Comparison of ENCODE assay signal across 8 cellular contexts in the genomic region with DNA sequence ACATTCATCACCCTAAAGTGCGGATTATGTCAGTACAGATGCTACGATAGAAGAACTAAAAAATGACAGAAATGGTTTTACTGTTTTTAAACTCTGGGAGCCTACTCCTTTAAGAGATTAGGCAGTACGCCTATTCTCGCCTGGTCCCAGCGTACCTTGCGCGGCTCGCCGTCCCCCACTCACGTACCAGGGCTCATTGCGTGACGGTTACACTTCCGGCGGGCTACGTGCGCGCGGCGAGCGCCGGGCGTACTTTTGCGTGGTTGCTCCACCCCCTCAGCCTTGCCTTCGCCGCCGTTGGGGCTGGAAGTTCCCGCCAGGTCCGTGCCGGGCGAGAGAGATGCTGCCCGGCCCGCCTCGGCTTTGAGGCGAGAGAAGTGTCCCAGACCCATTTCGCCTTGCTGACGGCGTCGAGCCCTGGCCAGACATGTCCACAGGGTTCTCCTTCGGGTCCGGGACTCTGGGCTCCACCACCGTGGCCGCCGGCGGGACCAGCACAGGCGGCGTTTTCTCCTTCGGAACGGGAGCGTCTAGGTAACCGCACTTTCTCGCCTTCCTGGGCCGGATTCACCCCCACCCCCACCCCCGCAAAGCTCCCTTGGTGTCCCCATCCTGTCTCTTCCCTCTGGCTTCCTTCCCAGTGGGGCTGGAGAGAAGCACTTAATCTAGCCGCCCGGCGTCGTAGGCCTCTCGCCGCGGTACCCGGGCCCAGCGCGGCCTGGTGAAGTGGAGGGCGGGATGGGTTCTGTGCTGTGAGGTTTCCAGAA. TPM values are rescaled to one million over a fixed set of nuclear protein-coding genes. Genes with fewer than 3 reads are reported as not detected.
DNase-seq lines count a peak whose midpoint lies in the region; ATAC-seq and TF ChIP-seq lines count a peak whose summit lies in the region.

A gene with protein sequence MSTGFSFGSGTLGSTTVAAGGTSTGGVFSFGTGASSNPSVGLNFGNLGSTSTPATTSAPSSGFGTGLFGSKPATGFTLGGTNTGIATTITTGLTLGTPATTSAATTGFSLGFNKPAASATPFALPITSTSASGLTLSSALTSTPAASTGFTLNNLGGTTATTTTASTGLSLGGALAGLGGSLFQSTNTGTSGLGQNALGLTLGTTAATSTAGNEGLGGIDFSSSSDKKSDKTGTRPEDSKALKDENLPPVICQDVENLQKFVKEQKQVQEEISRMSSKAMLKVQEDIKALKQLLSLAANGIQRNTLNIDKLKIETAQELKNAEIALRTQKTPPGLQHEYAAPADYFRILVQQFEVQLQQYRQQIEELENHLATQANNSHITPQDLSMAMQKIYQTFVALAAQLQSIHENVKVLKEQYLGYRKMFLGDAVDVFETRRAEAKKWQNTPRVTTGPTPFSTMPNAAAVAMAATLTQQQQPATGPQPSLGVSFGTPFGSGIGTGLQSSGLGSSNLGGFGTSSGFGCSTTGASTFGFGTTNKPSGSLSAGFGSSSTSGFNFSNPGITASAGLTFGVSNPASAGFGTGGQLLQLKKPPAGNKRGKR (plus strand): TSS at position 279 of the 767 bp plus-strand sequence. CDS start 149 bp downstream, at position 428.

- H3K27me3 ChIP-seq in thymus (ENCODE audit: control insufficient read depth, insufficient read depth), result no peaks in the 10 kb centered on the region

- intact Hi-C loops in head of caudate nucleus (cut with DNase I), result no loop called here

- peak within 1 kb of the TSS; percentile 92 for H3K27ac Mint-ChIP-seq in osteocyte (ENCODE audit: unreplicated experiment)

- DNase-seq in GM12864 (ENCODE audit: low read depth) (peak; percentile 86), NCI-H1417 (lab: John Stamatoyannopoulos, UW) (peak; percentile 86 to 92 (median 91)), SW 1271 (lab: John Stamatoyannopoulos, UW) (peak; percentile 76 to 87), head of caudate nucleus (peak; percentile 93 to 99 (median 97)), osteocyte (ENCODE audit: extremely low spot score, unreplicated experiment) (peak; percentile 97)
- DNase-seq in activated naive CD8-positive, alpha-beta T cell treated with anti-CD3 and anti-CD28 coated beads, Interleukin-2, amount 50 U/mL, for 16 hours (ENCODE audit: low read depth, low spot score), result peak; percentile 85

- H3K27me3 Mint-ChIP-seq in osteocyte (ENCODE audit: unreplicated experiment), result peaks cover 21% of the 10 kb centered on the region

- H3K4me1 Mint-ChIP-seq in osteocyte (ENCODE audit: unreplicated experiment), result peaks cover 29% of the 10 kb centered on the region

- TF ChIP-seq CTCF in GM12864 (IDR thresholded peaks at IDR 0.05; ENCODE audit: low read depth, low read length, missing control alignments), result no peak
- TF ChIP-seq CTCF in osteocyte (IDR thresholded peaks at IDR 0.05), result no peak

- H3K9me3 ChIP-seq in thymus (ENCODE audit: control insufficient read depth), result no peaks in the 10 kb centered on the region

- under 1% methylated on average over 64 of the region's 64 CpGs for WGBS in thymus

- H3K36me3 Mint-ChIP-seq in osteocyte (ENCODE audit: unreplicated experiment), result peaks cover 7% of the 10 kb centered on the region

- H3K4me3 ChIP-seq in GM12864 (ENCODE audit: low read depth, low read length), result peak within 1 kb of the TSS; percentile 68
- peak within 1 kb of the TSS; percentile 98 for H3K4me3 ChIP-seq in thymus (ENCODE audit: low read length)

- peak within 1 kb of the TSS; percentile 88 for H3K4me3 Mint-ChIP-seq in osteocyte (ENCODE audit: unreplicated experiment)

- no peaks in the 10 kb centered on the region for H3K36me3 ChIP-seq in thymus (ENCODE audit: control insufficient read depth, insufficient read depth)

- H3K4me1 ChIP-seq in thymus (ENCODE audit: control insufficient read depth, insufficient read depth, low read length), result peaks cover 11% of the 10 kb centered on the region

- H3K27ac ChIP-seq in thymus (ENCODE audit: low read depth), result peak within 1 kb of the TSS; percentile 96

- H3K9me3 Mint-ChIP-seq in osteocyte (ENCODE audit: unreplicated experiment), result no peaks in the 10 kb centered on the region

- peak; percentile 99 for ATAC-seq in HG02759 (IDR thresholded peaks at IDR 0.05; ENCODE audit: unreplicated experiment)

RNA-seq across cellular contexts. Expression of the gene that starts here (rescaled TPM):
- 34.4 and 35.1 TPM in 2 replicates for total RNA-seq in osteocyte
- 22.5 TPM for polyA plus RNA-seq in thymus

Comparison
In these comparisons a context has a peak if more than half of its experiments do, and no peak if none do; other contexts are left out.
1. Peak in every context shown above with its lines: DNase-seq, ATAC-seq, H3K4me3 ChIP-seq and H3K27ac ChIP-seq.